11 cellular contexts compared by ENCODE assay signal in genomic region chr7:43302211-43302711, GRCh38.
A peak's percentile ranks its signal among the peaks of the same experiment; 100 is the strongest.
DNase-seq lines count a peak whose midpoint lies in the region; ATAC-seq and TF ChIP-seq lines count a peak whose summit lies in the region.
"Had no signal": no experiment of that assay in that cellular context is flagged by ENCODE, and none has a peak within 500 bp of the region (broad histone marks: within the 10 kb centered on the region; RNA-seq: fewer than 3 reads in every experiment).

No MANE protein-coding gene starts in this region.

- DNase-seq in NCI-H146 (lab: John Stamatoyannopoulos, UW) (peak; percentile 10), NCI-H146 treated with DMSO at 0.1 percent for 48 hours (lab: John Stamatoyannopoulos, UW; ENCODE audit: unreplicated experiment) (no peak), NCI-H774 (lab: John Stamatoyannopoulos, UW) (peak; percentile 22), endodermal cell (peak; percentile 65), non-pigmented ciliary epithelial cell (ENCODE audit: low read depth) (peak; percentile 41), RPMI8226 (no peak), iPS-NIHi7 (ENCODE audit: extremely low spot score) (no peak)
- DNase-seq: uterus had no signal

- no peak overlapping the region for H3K27ac ChIP-seq in endodermal cell (ENCODE audit: low read depth, low read length)
- H3K27ac ChIP-seq: ascending aorta, uterus had no signal

- ATAC-seq in GM18867 (IDR thresholded peaks at IDR 0.05; ENCODE audit: unreplicated experiment), result no peak

- peaks cover 15% of the 10 kb centered on the region for H3K4me1 Mint-ChIP-seq in endodermal cell

- H3K9ac ChIP-seq in endodermal cell (ENCODE audit: extremely low read depth, low read length, poor library complexity, severe bottlenecking), result no peak overlapping the region

- no peaks in the 10 kb centered on the region for H3K27me3 ChIP-seq in endodermal cell (ENCODE audit: control insufficient read depth, insufficient read depth, low read length, poor library complexity, severe bottlenecking)
- H3K27me3 ChIP-seq: ascending aorta, uterus had no signal

- no peaks in the 10 kb centered on the region for H3K4me1 ChIP-seq in endodermal cell (ENCODE audit: control insufficient read depth, insufficient read depth, low read length)
- H3K4me1 ChIP-seq: ascending aorta, uterus had no signal

- H3K36me3 ChIP-seq in endodermal cell (ENCODE audit: control insufficient read depth, insufficient read depth, low read length), result no peaks in the 10 kb centered on the region
- H3K36me3 ChIP-seq: ascending aorta, uterus had no signal

- H3K4me3 ChIP-seq in endodermal cell (ENCODE audit: low read length), result no peak overlapping the region
- H3K4me3 ChIP-seq: ascending aorta, uterus had no signal

- 60 to 85% methylated on average over 7 to 10 of the region's 10 CpGs for WGBS in endodermal cell (ENCODE audit: insufficient coverage in 1 of 2, insufficient read length in 1 of 2), 2 experiments

- no peaks in the 10 kb centered on the region for H3K36me3 Mint-ChIP-seq in endodermal cell (ENCODE audit: low read depth)

- TF ChIP-seq CTCF in endodermal cell (conservative IDR thresholded peaks at IDR 0.05), result no peak

- no peaks in the 10 kb centered on the region for H3K9me3 ChIP-seq in endodermal cell (ENCODE audit: control insufficient read depth, low read length)
- H3K9me3 ChIP-seq: ascending aorta, uterus had no signal

- H3K4me3 Mint-ChIP-seq in endodermal cell, result no peak overlapping the region
- H3K4me3 Mint-ChIP-seq: T-helper 1 cell treated with Interleukin-12 subunit alpha and Interleukin-12 subunit beta and Interleukin-4 antibody, amounts not matched to agents 30 μg/mL and 1 μg/mL, for 36 hours had no signal

- peaks cover 6% of the 10 kb centered on the region for H3K27me3 Mint-ChIP-seq in endodermal cell (ENCODE audit: insufficient read depth)

- no peak overlapping the region for H3K27ac Mint-ChIP-seq in endodermal cell
- H3K27ac Mint-ChIP-seq: T-helper 1 cell treated with Interleukin-12 subunit alpha and Interleukin-12 subunit beta and Interleukin-4 antibody, amounts not matched to agents 30 μg/mL and 1 μg/mL, for 36 hours had no signal

- H3K9me3 Mint-ChIP-seq in endodermal cell, result no peaks in the 10 kb centered on the region
- H3K9me3 Mint-ChIP-seq: T-helper 1 cell treated with Interleukin-12 subunit alpha and Interleukin-12 subunit beta and Interleukin-4 antibody, amounts not matched to agents 30 μg/mL and 1 μg/mL, for 36 hours had no signal

Comparison
In these comparisons a context has a peak if more than half of its experiments do, and no peak if none do; other contexts are left out.
1. DNase-seq: peak in NCI-H146 (single experiment), NCI-H774 (single experiment), endodermal cell (single experiment) and non-pigmented ciliary epithelial cell (single experiment); none in NCI-H146 treated with DMSO at 0.1 percent for 48 hours (single experiment), RPMI8226 (single experiment) and iPS-NIHi7 (single experiment).